29 cellular contexts compared by ENCODE assay signal in genomic region chr13:80367473-80367872, GRCh38. TPM values are rescaled to one million over a fixed set of nuclear protein-coding genes. Genes with fewer than 3 reads are reported as not detected.
"Had no signal": no experiment of that assay in that cellular context is flagged by ENCODE, and none has a peak within 500 bp of the region (broad histone marks: within the 10 kb centered on the region; RNA-seq: fewer than 3 reads in every experiment).

No MANE protein-coding gene starts in this region.

- H3K27ac Mint-ChIP-seq: activated CD4-positive, alpha-beta memory T cell treated with anti-CD3 and anti-CD28 coated beads, Interleukin-2, amount 10 ng/mL, durations not matched to agents 7 days and 5 days; activated CD4-positive, alpha-beta T cell treated with anti-CD3 and anti-CD28 coated beads, Interleukin-2, amount 10 ng/mL, durations not matched to agents 7 days and 5 days; activated naive CD8-positive, alpha-beta T cell; activated T-helper 17 cell treated with anti-CD3 and anti-CD28 coated beads, Interleukin-2, amount 50 U/mL, for 72 hours; brain; dendritic cell treated with granulocyte-macrophage colony-stimulating factor and Interleukin-4, amounts not matched to agents 40 ng/mL and 50 ng/mL, for 4 days; endodermal cell had no signal

- H3K27ac ChIP-seq: ascending aorta, breast epithelium, coronary artery, dorsolateral prefrontal cortex, foreskin keratinocyte, gastrocnemius medialis, heart left ventricle had no signal

- H3K4me3 ChIP-seq: ascending aorta, breast epithelium, coronary artery, dorsolateral prefrontal cortex, gastrocnemius medialis, heart left ventricle had no signal

- DNase-seq: activated CD4-positive, alpha-beta memory T cell treated with anti-CD3 and anti-CD28 coated beads, Interleukin-2, amount 10 ng/mL, durations not matched to agents 7 days and 5 days; activated CD4-positive, alpha-beta T cell treated with anti-CD3 and anti-CD28 coated beads for 1 hour; activated CD4-positive, alpha-beta T cell treated with anti-CD3 and anti-CD28 coated beads for 4 hours; activated CD4-positive, alpha-beta T cell treated with anti-CD3 and anti-CD28 coated beads, Interleukin-2, amount 10 ng/mL, durations not matched to agents 7 days and 5 days; activated CD4-positive, alpha-beta T cell treated with anti-CD3 and anti-CD28 coated beads, Interleukin-2, amount 50 U/mL, for 4 hours; activated CD8-positive, alpha-beta memory T cell treated with anti-CD3 and anti-CD28 coated beads for 24 hours; activated effector memory CD4-positive, alpha-beta T cell treated with Interleukin-2 at 50 U/mL for 16 hours; activated gamma-delta T cell treated with Interleukin-2 at 50 U/mL for 16 hours; activated naive CD4-positive, alpha-beta T cell treated with anti-CD3 and anti-CD28 coated beads, Interleukin-2, amount 50 U/mL, for 16 hours; activated naive CD4-positive, alpha-beta T cell treated with Interleukin-2 at 50 U/mL for 16 hours; activated T-cell treated with anti-CD3 and anti-CD28 coated beads, Interleukin-2, amount 50 U/mL, for 4 hours; dorsolateral prefrontal cortex; effector memory CD4-positive, alpha-beta T cell; endodermal cell; foreskin keratinocyte; gastrocnemius medialis; glutamatergic neuron; heart left ventricle; T-helper 2 cell had no signal

- H3K4me1 ChIP-seq: ascending aorta, breast epithelium, foreskin keratinocyte had no signal

- H3K27me3 Mint-ChIP-seq: activated CD4-positive, alpha-beta memory T cell treated with anti-CD3 and anti-CD28 coated beads, Interleukin-2, amount 10 ng/mL, durations not matched to agents 7 days and 5 days; activated CD4-positive, alpha-beta T cell treated with anti-CD3 and anti-CD28 coated beads, Interleukin-2, amount 10 ng/mL, durations not matched to agents 7 days and 5 days; activated naive CD8-positive, alpha-beta T cell; brain; central memory CD8-positive, alpha-beta T cell; dendritic cell treated with granulocyte-macrophage colony-stimulating factor and Interleukin-4, amounts not matched to agents 40 ng/mL and 50 ng/mL, for 4 days had no signal

- H3K9me3 ChIP-seq: ascending aorta, breast epithelium, gastrocnemius medialis, heart left ventricle had no signal

- H3K36me3 Mint-ChIP-seq: activated naive CD8-positive, alpha-beta T cell; brain had no signal

- H3K27me3 ChIP-seq: ascending aorta, breast epithelium, dorsolateral prefrontal cortex, foreskin keratinocyte, gastrocnemius medialis, heart left ventricle had no signal

- H3K4me1 Mint-ChIP-seq: activated CD4-positive, alpha-beta memory T cell treated with anti-CD3 and anti-CD28 coated beads, Interleukin-2, amount 10 ng/mL, durations not matched to agents 7 days and 5 days; activated CD4-positive, alpha-beta T cell treated with anti-CD3 and anti-CD28 coated beads, Interleukin-2, amount 10 ng/mL, durations not matched to agents 7 days and 5 days; activated T-helper 17 cell treated with anti-CD3 and anti-CD28 coated beads, Interleukin-2, amount 50 U/mL, for 72 hours; central memory CD8-positive, alpha-beta T cell had no signal

- H3K36me3 ChIP-seq: ascending aorta, breast epithelium, gastrocnemius medialis, heart left ventricle had no signal

- H3K9me3 Mint-ChIP-seq: activated CD4-positive, alpha-beta memory T cell treated with anti-CD3 and anti-CD28 coated beads, Interleukin-2, amount 10 ng/mL, durations not matched to agents 7 days and 5 days; activated CD4-positive, alpha-beta T cell treated with anti-CD3 and anti-CD28 coated beads, Interleukin-2, amount 10 ng/mL, durations not matched to agents 7 days and 5 days; activated T-cell treated with anti-CD3 and anti-CD28 coated beads, Interleukin-2, amount 50 U/mL, for 4 hours; activated T-helper 17 cell treated with anti-CD3 and anti-CD28 coated beads, Interleukin-2, amount 50 U/mL, for 72 hours; brain; central memory CD8-positive, alpha-beta T cell; dendritic cell treated with granulocyte-macrophage colony-stimulating factor and Interleukin-4, amounts not matched to agents 40 ng/mL and 50 ng/mL, for 4 days; endodermal cell had no signal

- H3K4me3 Mint-ChIP-seq: activated CD4-positive, alpha-beta memory T cell treated with anti-CD3 and anti-CD28 coated beads, Interleukin-2, amount 10 ng/mL, durations not matched to agents 7 days and 5 days; activated CD4-positive, alpha-beta T cell treated with anti-CD3 and anti-CD28 coated beads, Interleukin-2, amount 10 ng/mL, durations not matched to agents 7 days and 5 days; activated naive CD8-positive, alpha-beta T cell; activated T-cell treated with anti-CD3 and anti-CD28 coated beads, Interleukin-2, amount 50 U/mL, for 4 hours; activated T-helper 17 cell treated with anti-CD3 and anti-CD28 coated beads, Interleukin-2, amount 50 U/mL, for 72 hours; brain; central memory CD8-positive, alpha-beta T cell; dendritic cell treated with granulocyte-macrophage colony-stimulating factor and Interleukin-4, amounts not matched to agents 40 ng/mL and 50 ng/mL, for 4 days; endodermal cell had no signal

- ATAC-seq: activated T-cell treated with anti-CD3 and anti-CD28 coated beads, Interleukin-2, amount 50 U/mL, for 4 hours; activated T-helper 17 cell treated with anti-CD3 and anti-CD28 coated beads, Interleukin-2, amount 50 U/mL, for 72 hours; esophagus mucosa; foreskin keratinocyte; gastrocnemius medialis; heart left ventricle had no signal

RNA-seq across cellular contexts. Expression of gene SPRY2, which starts 26.5 kb away (rescaled TPM):
- total RNA-seq: activated CD4-positive, alpha-beta memory T cell treated with anti-CD3 and anti-CD28 coated beads, Interleukin-2, amount 10 ng/mL, durations not matched to agents 7 days and 5 days; activated CD4-positive, alpha-beta T cell treated with anti-CD3 and anti-CD28 coated beads, Interleukin-2, amount 10 ng/mL, durations not matched to agents 7 days and 5 days; activated T-helper 17 cell treated with anti-CD3 and anti-CD28 coated beads, Interleukin-2, amount 50 U/mL, for 72 hours; T-helper 1 cell treated with Interleukin-12 subunit alpha and Interleukin-12 subunit beta and Interleukin-4 antibody, amounts not matched to agents 30 ng/mL and 1 ng/mL, for 36 hours had no signal
